Comparison of ENCODE assay signal across 8 cellular contexts in genomic region chr22:29766632-29767288, GRCh38. TPM values are rescaled to one million over a fixed set of nuclear protein-coding genes. Genes with fewer than 3 reads are reported as not detected.
A peak's percentile ranks its signal among the peaks of the same experiment; 100 is the strongest.
DNase-seq lines count a peak whose midpoint lies in the region; ATAC-seq, FAIRE-seq and TF ChIP-seq lines count a peak whose summit lies in the region.

Gene ZMAT5, minus strand, starts transcription at chr22:29767007. Its CDS starts 18,463 bp downstream, at chr22:29748544.

- peaks cover 14% of the 10 kb centered on the region for H3K4me1 ChIP-seq in adipocyte (ENCODE audit: control insufficient read depth, insufficient read depth, low read length)
- peaks cover 2 to 14% (median 5%) of the 10 kb centered on the region in 3 donors for H3K4me1 ChIP-seq in pancreas
- peaks cover 0 to 27% (median 16%) of the 10 kb centered on the region in 4 donors for H3K4me1 ChIP-seq in tibial artery

- peak; percentile 85 for FAIRE-seq in pancreas (lab: Jason Lieb, UNC)

- no peaks in the 10 kb centered on the region for H3K27me3 ChIP-seq in adipocyte (replicated peaks; ENCODE audit: control insufficient read depth, insufficient read depth, low read length)
- H3K27me3 ChIP-seq in pancreas = no peaks in the 10 kb centered on the region
- H3K27me3 ChIP-seq in tibial artery = no peaks in the 10 kb centered on the region

- DNase-seq in GM12864 (ENCODE audit: low read depth) (peak; percentile 95), NCI-H1436 (lab: John Stamatoyannopoulos, UW) (peak; percentile 97), T follicular helper cell (ENCODE audit: low read depth) (peak; percentile 87), adipocyte (ENCODE audit: low read depth) (peak; percentile 98), Right ventricle myocardium superior (peak; percentile 96), pancreas (peak; percentile 91 to 99 (median 96)), tibial artery (peak; percentile 95 to 97)

- 0% methylated on average over 33 of the region's 33 CpGs for WGBS in pancreas, 2 donors

- H3K27ac ChIP-seq in pancreas (peak within 1 kb of the TSS; percentile 74 to 84 (median 80)), tibial artery (peak within 1 kb of the TSS; percentile 84 to 92)

- H3K4me3 ChIP-seq in GM12864 (ENCODE audit: low read depth, low read length) (peak within 1 kb of the TSS; percentile 97), adipocyte (ENCODE audit: low read length) (peak within 1 kb of the TSS; percentile 98), pancreas (peak within 1 kb of the TSS; percentile 57 to 93 (median 68)), tibial artery (peak within 1 kb of the TSS; percentile 86 to 94)

- no peak for TF ChIP-seq CTCF in GM12864 (IDR thresholded peaks at IDR 0.05; ENCODE audit: low read depth, low read length, missing control alignments)
- no peak for TF ChIP-seq CTCF in pancreas (IDR thresholded peaks at IDR 0.05)
- TF ChIP-seq CTCF in tibial artery (IDR thresholded peaks at IDR 0.05) = no peak

- ATAC-seq in HG02763 (IDR thresholded peaks at IDR 0.05; ENCODE audit: unreplicated experiment) (peak; percentile 90), Right ventricle myocardium superior (ENCODE audit: poor library complexity) (peak; percentile 98), pancreas (peak; percentile 98 to 99 (median 98))

- H3K9ac ChIP-seq in adipocyte (ENCODE audit: low read length) = peak within 1 kb of the TSS; percentile 99

- H3K9me3 ChIP-seq in adipocyte (ENCODE audit: control insufficient read depth, low read length) (no peaks in the 10 kb centered on the region), pancreas (no peaks in the 10 kb centered on the region), tibial artery (no peaks in the 10 kb centered on the region)

- intact Hi-C loops in Right ventricle myocardium superior (cut with DNase I) (loop anchor here (10.0 kb wide), 1 partner anchor 68 kb away; the partner anchor contains the start of gene ASCC2), pancreas (cut with DNase I) (no loop called here), tibial artery (cut with DNase I; ENCODE audit: low total_unique reads) (loop anchor here (5.0 kb wide), 1 partner anchor 71 kb away; the partner anchor contains the start of gene ASCC2)

- peaks cover 20% of the 10 kb centered on the region for H3K36me3 ChIP-seq in adipocyte (ENCODE audit: control insufficient read depth, insufficient read depth, low read length, severe bottlenecking)
- H3K36me3 ChIP-seq in pancreas = peaks cover 0 to 16% (median 10%) of the 10 kb centered on the region in 3 donors
- H3K36me3 ChIP-seq in tibial artery = peaks cover 16 to 26% (median 22%) of the 10 kb centered on the region in 3 donors

RNA-seq across cellular contexts. Expression of gene ZMAT5, which starts in this region (rescaled TPM):
- total RNA-seq in Right ventricle myocardium superior (20.3 TPM), pancreas (10 to 100 TPM in 4 of 6 donors, 1 to 10 TPM in 2; 8.3 to 13.2 (median 10.7) TPM)
- polyA plus RNA-seq in pancreas = 10 to 100 TPM; 19.9 to 20.7 TPM

Comparison
In these comparisons a context has a peak if more than half of its experiments do, and no peak if none do; other contexts are left out.
1. Peak in every context shown above with its lines: DNase-seq, ATAC-seq, H3K4me3 ChIP-seq and H3K27ac ChIP-seq.
2. intact Hi-C loops: an anchor here in Right ventricle myocardium superior (10.0 kb wide) and tibial artery (5.0 kb wide); none called in pancreas.